1 cellular context compared by ENCODE assay signal in genomic region chr17:17982796-17983195, GRCh38.
TF ChIP-seq lines count a peak whose summit lies in the region.

No MANE protein-coding gene starts in this region.

TF ChIP-seq in HepG2, 621 proteins besides CTCF, POLR2A, EP300 and RAD21:
- TF ChIP-seq TFDP1 (CRISPR knock-in tag; IDR thresholded peaks at IDR 0.05; ENCODE audit: borderline replicate concordance) (no peak), KDM5A (IDR thresholded peaks at IDR 0.05; ENCODE audit: borderline replicate concordance, low read length) (no peak), CCAR2 (optimal IDR thresholded peaks at IDR 0.05; ENCODE audit: low read depth, low read length) (no peak), SP140L (CRISPR knock-in tag; IDR thresholded peaks at IDR 0.05; ENCODE audit: borderline replicate concordance) (no peak), ZNF576 (CRISPR knock-in tag; IDR thresholded peaks at IDR 0.05) (no peak), MAFF (IDR thresholded peaks at IDR 0.05; ENCODE audit: low read depth, low read length) (no peak), ZNF513 (CRISPR knock-in tag; conservative IDR thresholded peaks at IDR 0.05) (no peak), SIN3B (IDR thresholded peaks at IDR 0.05; ENCODE audit: low read length) (no peak), BRF2 (CRISPR knock-in tag; IDR thresholded peaks at IDR 0.05) (no peak), FOXO4 (CRISPR knock-in tag; conservative IDR thresholded peaks at IDR 0.05) (no peak), THAP11 (CRISPR knock-in tag; IDR thresholded peaks at IDR 0.05) (no peak)
